2 cellular contexts compared by ENCODE assay signal in the genomic region with DNA sequence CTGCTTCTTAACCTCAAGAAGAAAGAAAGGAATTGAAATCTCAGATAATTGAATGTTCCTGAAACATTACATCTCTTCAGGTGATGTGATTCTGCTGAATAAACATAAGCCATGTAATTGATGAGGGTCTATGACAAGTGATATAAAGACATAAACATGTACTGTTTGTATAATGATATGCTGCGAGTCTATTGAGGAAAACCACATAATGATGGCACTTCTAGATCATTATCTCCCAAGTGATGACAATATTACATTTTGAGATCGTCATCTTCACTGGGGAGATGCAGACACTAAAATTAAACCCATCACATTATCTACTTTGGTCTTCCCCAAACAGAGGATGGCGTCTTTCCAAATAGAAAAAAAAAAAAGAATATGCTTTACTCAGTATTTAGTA.
TF ChIP-seq lines count a peak whose summit lies in the region.

No MANE protein-coding gene starts in this region.

TF ChIP-seq in HEK293, 187 proteins besides CTCF, POLR2A, EP300 and RAD21 (continued from another document):
- TF ChIP-seq, protein P1, sequence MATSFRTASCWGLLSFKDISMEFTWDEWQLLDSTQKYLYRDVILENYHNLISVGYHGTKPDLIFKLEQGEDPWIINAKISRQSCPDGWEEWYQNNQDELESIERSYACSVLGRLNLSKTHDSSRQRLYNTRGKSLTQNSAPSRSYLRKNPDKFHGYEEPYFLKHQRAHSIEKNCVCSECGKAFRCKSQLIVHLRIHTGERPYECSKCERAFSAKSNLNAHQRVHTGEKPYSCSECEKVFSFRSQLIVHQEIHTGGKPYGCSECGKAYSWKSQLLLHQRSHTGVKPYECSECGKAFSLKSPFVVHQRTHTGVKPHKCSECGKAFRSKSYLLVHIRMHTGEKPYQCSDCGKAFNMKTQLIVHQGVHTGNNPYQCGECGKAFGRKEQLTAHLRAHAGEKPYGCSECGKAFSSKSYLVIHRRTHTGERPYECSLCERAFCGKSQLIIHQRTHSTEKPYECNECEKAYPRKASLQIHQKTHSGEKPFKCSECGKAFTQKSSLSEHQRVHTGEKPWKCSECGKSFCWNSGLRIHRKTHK (tag by site-specific recombination; IDR thresholded peaks at IDR 0.05): peak; percentile 23; the same call in 1 of the 2 replicates
- no peak for TF ChIP-seq ZNF610 (tag by site-specific recombination; IDR thresholded peaks at IDR 0.05; ENCODE audit: borderline replicate concordance)
- TF ChIP-seq ZNF239 (tag by site-specific recombination; IDR thresholded peaks at IDR 0.05): no peak
- TF ChIP-seq ZNF830 (tag by site-specific recombination; IDR thresholded peaks at IDR 0.05; ENCODE audit: low read depth): no peak
- TF ChIP-seq MYNN (tag by site-specific recombination; IDR thresholded peaks at IDR 0.05; ENCODE audit: borderline replicate concordance): no peak
- TF ChIP-seq TRIM28 (IDR thresholded peaks at IDR 0.05; ENCODE audit: borderline replicate concordance, low read length): no peak
- TF ChIP-seq KLF8 (tag by site-specific recombination; IDR thresholded peaks at IDR 0.05): peak; percentile 77
- TF ChIP-seq, protein P2, sequence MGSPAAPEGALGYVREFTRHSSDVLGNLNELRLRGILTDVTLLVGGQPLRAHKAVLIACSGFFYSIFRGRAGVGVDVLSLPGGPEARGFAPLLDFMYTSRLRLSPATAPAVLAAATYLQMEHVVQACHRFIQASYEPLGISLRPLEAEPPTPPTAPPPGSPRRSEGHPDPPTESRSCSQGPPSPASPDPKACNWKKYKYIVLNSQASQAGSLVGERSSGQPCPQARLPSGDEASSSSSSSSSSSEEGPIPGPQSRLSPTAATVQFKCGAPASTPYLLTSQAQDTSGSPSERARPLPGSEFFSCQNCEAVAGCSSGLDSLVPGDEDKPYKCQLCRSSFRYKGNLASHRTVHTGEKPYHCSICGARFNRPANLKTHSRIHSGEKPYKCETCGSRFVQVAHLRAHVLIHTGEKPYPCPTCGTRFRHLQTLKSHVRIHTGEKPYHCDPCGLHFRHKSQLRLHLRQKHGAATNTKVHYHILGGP (tag by site-specific recombination; IDR thresholded peaks at IDR 0.05): 0 out of 2 replicates have a peak, but pooled peaks have one; percentile 16
- peak; percentile 84 for TF ChIP-seq SP7 (tag by site-specific recombination; IDR thresholded peaks at IDR 0.05)
- TF ChIP-seq GLIS2 (tag by site-specific recombination; IDR thresholded peaks at IDR 0.05): no peak
TF ChIP-seq in HEK293: peak in this region for 6.

TF ChIP-seq in neural cell, 6 proteins besides CTCF, POLR2A, EP300 and RAD21 (continued from another document):
- TF ChIP-seq, protein P3, sequence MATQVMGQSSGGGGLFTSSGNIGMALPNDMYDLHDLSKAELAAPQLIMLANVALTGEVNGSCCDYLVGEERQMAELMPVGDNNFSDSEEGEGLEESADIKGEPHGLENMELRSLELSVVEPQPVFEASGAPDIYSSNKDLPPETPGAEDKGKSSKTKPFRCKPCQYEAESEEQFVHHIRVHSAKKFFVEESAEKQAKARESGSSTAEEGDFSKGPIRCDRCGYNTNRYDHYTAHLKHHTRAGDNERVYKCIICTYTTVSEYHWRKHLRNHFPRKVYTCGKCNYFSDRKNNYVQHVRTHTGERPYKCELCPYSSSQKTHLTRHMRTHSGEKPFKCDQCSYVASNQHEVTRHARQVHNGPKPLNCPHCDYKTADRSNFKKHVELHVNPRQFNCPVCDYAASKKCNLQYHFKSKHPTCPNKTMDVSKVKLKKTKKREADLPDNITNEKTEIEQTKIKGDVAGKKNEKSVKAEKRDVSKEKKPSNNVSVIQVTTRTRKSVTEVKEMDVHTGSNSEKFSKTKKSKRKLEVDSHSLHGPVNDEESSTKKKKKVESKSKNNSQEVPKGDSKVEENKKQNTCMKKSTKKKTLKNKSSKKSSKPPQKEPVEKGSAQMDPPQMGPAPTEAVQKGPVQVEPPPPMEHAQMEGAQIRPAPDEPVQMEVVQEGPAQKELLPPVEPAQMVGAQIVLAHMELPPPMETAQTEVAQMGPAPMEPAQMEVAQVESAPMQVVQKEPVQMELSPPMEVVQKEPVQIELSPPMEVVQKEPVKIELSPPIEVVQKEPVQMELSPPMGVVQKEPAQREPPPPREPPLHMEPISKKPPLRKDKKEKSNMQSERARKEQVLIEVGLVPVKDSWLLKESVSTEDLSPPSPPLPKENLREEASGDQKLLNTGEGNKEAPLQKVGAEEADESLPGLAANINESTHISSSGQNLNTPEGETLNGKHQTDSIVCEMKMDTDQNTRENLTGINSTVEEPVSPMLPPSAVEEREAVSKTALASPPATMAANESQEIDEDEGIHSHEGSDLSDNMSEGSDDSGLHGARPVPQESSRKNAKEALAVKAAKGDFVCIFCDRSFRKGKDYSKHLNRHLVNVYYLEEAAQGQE (IDR thresholded peaks at IDR 0.05; ENCODE audit: borderline replicate concordance): no peak
